In the genomic region with DNA sequence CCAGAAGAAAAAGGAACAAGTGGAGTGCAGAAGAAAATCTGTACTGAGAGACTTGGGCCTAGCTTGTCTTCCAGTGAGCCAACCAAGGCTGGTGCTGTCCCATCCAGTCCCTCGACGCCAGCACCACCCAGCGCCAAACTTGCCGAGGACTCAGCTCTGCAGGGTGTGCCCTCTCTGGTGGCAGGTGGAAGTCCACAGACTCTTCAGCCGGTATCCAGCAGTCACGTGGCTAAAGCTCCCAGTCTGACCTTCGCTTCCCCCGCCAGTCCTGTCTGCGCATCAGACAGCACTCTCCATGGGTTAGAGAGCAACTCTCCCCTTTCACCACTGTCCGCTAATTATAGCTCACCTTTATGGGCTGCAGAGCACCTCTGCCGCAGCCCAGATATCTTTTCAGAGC, we compare ENCODE assay signal across 1 cellular context.
TF ChIP-seq lines count a peak whose summit lies in the region.

No MANE protein-coding gene starts in this region.

TF ChIP-seq in GM23338, 12 proteins besides CTCF, POLR2A, EP300 and RAD21:
- no peak for TF ChIP-seq POLR2AphosphoS5 (IDR thresholded peaks at IDR 0.05; ENCODE audit: low read depth)
- no peak for TF ChIP-seq NANOG (IDR thresholded peaks at IDR 0.05; ENCODE audit: borderline replicate concordance)
- no peak for TF ChIP-seq EZH2phosphoT487 (IDR thresholded peaks at IDR 0.05; ENCODE audit: unreplicated experiment)
- TF ChIP-seq, protein P1, sequence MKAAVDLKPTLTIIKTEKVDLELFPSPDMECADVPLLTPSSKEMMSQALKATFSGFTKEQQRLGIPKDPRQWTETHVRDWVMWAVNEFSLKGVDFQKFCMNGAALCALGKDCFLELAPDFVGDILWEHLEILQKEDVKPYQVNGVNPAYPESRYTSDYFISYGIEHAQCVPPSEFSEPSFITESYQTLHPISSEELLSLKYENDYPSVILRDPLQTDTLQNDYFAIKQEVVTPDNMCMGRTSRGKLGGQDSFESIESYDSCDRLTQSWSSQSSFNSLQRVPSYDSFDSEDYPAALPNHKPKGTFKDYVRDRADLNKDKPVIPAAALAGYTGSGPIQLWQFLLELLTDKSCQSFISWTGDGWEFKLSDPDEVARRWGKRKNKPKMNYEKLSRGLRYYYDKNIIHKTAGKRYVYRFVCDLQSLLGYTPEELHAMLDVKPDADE (IDR thresholded peaks at IDR 0.05), result no peak
- no peak for TF ChIP-seq JUNB (IDR thresholded peaks at IDR 0.05; ENCODE audit: unreplicated experiment)
- no peak for TF ChIP-seq STAT1 (IDR thresholded peaks at IDR 0.05; ENCODE audit: unreplicated experiment)
- no peak for TF ChIP-seq EZH2 (IDR thresholded peaks at IDR 0.05; ENCODE audit: low read depth, unreplicated experiment)
- no peak for TF ChIP-seq CREB1 (CRISPR knock-in tag; IDR thresholded peaks at IDR 0.05; ENCODE audit: low read depth)
- TF ChIP-seq, protein P2, sequence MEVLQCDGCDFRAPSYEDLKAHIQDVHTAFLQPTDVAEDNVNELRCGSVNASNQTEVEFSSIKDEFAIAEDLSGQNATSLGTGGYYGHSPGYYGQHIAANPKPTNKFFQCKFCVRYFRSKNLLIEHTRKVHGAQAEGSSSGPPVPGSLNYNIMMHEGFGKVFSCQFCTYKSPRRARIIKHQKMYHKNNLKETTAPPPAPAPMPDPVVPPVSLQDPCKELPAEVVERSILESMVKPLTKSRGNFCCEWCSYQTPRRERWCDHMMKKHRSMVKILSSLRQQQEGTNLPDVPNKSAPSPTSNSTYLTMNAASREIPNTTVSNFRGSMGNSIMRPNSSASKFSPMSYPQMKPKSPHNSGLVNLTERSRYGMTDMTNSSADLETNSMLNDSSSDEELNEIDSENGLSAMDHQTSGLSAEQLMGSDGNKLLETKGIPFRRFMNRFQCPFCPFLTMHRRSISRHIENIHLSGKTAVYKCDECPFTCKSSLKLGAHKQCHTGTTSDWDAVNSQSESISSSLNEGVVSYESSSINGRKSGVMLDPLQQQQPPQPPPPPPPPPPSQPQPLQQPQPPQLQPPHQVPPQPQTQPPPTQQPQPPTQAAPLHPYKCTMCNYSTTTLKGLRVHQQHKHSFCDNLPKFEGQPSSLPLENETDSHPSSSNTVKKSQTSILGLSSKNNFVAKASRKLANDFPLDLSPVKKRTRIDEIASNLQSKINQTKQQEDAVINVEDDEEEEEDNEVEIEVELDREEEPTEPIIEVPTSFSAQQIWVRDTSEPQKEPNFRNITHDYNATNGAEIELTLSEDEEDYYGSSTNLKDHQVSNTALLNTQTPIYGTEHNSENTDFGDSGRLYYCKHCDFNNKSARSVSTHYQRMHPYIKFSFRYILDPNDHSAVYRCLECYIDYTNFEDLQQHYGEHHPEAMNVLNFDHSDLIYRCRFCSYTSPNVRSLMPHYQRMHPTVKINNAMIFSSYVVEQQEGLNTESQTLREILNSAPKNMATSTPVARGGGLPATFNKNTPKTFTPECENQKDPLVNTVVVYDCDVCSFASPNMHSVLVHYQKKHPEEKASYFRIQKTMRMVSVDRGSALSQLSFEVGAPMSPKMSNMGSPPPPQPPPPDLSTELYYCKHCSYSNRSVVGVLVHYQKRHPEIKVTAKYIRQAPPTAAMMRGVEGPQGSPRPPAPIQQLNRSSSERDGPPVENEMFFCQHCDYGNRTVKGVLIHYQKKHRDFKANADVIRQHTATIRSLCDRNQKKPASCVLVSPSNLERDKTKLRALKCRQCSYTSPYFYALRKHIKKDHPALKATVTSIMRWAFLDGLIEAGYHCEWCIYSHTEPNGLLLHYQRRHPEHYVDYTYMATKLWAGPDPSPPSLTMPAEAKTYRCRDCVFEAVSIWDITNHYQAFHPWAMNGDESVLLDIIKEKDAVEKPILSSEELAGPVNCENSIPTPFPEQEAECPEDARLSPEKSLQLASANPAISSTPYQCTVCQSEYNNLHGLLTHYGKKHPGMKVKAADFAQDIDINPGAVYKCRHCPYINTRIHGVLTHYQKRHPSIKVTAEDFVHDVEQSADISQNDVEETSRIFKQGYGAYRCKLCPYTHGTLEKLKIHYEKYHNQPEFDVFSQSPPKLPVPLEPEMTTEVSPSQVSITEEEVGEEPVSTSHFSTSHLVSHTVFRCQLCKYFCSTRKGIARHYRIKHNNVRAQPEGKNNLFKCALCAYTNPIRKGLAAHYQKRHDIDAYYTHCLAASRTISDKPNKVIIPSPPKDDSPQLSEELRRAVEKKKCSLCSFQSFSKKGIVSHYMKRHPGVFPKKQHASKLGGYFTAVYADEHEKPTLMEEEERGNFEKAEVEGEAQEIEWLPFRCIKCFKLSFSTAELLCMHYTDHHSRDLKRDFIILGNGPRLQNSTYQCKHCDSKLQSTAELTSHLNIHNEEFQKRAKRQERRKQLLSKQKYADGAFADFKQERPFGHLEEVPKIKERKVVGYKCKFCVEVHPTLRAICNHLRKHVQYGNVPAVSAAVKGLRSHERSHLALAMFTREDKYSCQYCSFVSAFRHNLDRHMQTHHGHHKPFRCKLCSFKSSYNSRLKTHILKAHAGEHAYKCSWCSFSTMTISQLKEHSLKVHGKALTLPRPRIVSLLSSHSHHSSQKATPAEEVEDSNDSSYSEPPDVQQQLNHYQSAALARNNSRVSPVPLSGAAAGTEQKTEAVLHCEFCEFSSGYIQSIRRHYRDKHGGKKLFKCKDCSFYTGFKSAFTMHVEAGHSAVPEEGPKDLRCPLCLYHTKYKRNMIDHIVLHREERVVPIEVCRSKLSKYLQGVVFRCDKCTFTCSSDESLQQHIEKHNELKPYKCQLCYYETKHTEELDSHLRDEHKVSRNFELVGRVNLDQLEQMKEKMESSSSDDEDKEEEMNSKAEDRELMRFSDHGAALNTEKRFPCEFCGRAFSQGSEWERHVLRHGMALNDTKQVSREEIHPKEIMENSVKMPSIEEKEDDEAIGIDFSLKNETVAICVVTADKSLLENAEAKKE (CRISPR knock-in tag; IDR thresholded peaks at IDR 0.05), result no peak
- TF ChIP-seq ZNF114 (CRISPR knock-in tag; IDR thresholded peaks at IDR 0.05), result no peak
- TF ChIP-seq, protein P3, sequence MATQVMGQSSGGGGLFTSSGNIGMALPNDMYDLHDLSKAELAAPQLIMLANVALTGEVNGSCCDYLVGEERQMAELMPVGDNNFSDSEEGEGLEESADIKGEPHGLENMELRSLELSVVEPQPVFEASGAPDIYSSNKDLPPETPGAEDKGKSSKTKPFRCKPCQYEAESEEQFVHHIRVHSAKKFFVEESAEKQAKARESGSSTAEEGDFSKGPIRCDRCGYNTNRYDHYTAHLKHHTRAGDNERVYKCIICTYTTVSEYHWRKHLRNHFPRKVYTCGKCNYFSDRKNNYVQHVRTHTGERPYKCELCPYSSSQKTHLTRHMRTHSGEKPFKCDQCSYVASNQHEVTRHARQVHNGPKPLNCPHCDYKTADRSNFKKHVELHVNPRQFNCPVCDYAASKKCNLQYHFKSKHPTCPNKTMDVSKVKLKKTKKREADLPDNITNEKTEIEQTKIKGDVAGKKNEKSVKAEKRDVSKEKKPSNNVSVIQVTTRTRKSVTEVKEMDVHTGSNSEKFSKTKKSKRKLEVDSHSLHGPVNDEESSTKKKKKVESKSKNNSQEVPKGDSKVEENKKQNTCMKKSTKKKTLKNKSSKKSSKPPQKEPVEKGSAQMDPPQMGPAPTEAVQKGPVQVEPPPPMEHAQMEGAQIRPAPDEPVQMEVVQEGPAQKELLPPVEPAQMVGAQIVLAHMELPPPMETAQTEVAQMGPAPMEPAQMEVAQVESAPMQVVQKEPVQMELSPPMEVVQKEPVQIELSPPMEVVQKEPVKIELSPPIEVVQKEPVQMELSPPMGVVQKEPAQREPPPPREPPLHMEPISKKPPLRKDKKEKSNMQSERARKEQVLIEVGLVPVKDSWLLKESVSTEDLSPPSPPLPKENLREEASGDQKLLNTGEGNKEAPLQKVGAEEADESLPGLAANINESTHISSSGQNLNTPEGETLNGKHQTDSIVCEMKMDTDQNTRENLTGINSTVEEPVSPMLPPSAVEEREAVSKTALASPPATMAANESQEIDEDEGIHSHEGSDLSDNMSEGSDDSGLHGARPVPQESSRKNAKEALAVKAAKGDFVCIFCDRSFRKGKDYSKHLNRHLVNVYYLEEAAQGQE (IDR thresholded peaks at IDR 0.05; ENCODE audit: unreplicated experiment), result no peak
- no peak for TF ChIP-seq ZNF331 (CRISPR knock-in tag; IDR thresholded peaks at IDR 0.05; ENCODE audit: low read depth)
